16 cellular contexts compared by ENCODE assay signal in genomic region chr6:157630463-157631080, GRCh38.
"Had no signal": no experiment of that assay in that cellular context is flagged by ENCODE, and none has a peak within 500 bp of the region (broad histone marks: within the 10 kb centered on the region; RNA-seq: fewer than 3 reads in every experiment).

No MANE protein-coding gene starts in this region.

- H3K4me1 ChIP-seq: lower lobe of right lung, testis had no signal

- H3K36me3 ChIP-seq: lower lobe of right lung had no signal

- H3K27me3 ChIP-seq: dorsolateral prefrontal cortex, testis had no signal

- H3K4me3 ChIP-seq: dorsolateral prefrontal cortex, lower lobe of right lung, testis had no signal

- H3K9me3 ChIP-seq: lower lobe of right lung, testis had no signal

- H3K27ac ChIP-seq: epithelial cell of prostate, lower lobe of right lung, testis had no signal

- DNase-seq: activated CD4-positive, CD25-positive, alpha-beta regulatory T cell treated with anti-CD3 and anti-CD28 coated beads, Interleukin-2, amount 50 U/mL, for 72 hours; activated naive CD8-positive, alpha-beta T cell treated with anti-CD3 and anti-CD28 coated beads for 36 hours; amygdala; caudate nucleus; dorsolateral prefrontal cortex; endodermal cell; foreskin melanocyte; glutamatergic neuron; hippocampal formation; lower lobe of right lung; retina; stimulated activated CD4-positive, alpha-beta T cell treated with anti-CD3 and anti-CD28 coated beads, Interleukin-15, amount 100 ng/mL, for 24 hours; stimulated activated CD4-positive, alpha-beta T cell treated with anti-CD3 and anti-CD28 coated beads, Interleukin-2, amount 100 ng/mL, for 48 hours; T1000; testis had no signal
